8 cellular contexts compared by ENCODE assay signal in genomic region chr19:13774217-13775191, GRCh38. TPM values are rescaled to one million over a fixed set of nuclear protein-coding genes. Genes with fewer than 3 reads are reported as not detected.
DNase-seq lines count a peak whose midpoint lies in the region; ATAC-seq, FAIRE-seq and TF ChIP-seq lines count a peak whose summit lies in the region.

Gene C19orf53, plus strand, starts transcription at chr19:13774456. Its CDS starts 22 bp downstream, at chr19:13774478.

- FAIRE-seq in TTC549 (lab: Jason Lieb, UNC): peak; percentile 76

- 0% methylated on average over 47 to 61 of the region's 61 CpGs for WGBS in body of pancreas, 2 donors

- H3K4me3 ChIP-seq in body of pancreas: peak within 1 kb of the TSS; percentile 95 to 98

- H3K27ac ChIP-seq in 22Rv1: peak within 1 kb of the TSS; percentile 74
- peak within 1 kb of the TSS; percentile 43 to 90 (median 79) for H3K27ac ChIP-seq in body of pancreas

- peak; percentile 63 to 94 (median 93) for TF ChIP-seq POLR2A in body of pancreas (IDR thresholded peaks at IDR 0.05)

- H3K27me3 ChIP-seq in body of pancreas: no peaks in the 10 kb centered on the region

- intact Hi-C loops in body of pancreas (cut with DNase I): no loop called here
- intact Hi-C loops in sciatic nerve (cut with DNase I): loop anchor here (5.0 kb wide), 1 partner anchor 93 kb away; no protein-coding TSS in a partner anchor

- H3K4me1 ChIP-seq in body of pancreas: peaks cover 22% of the 10 kb centered on the region

- peak; percentile 80 for DNase-seq in NCI-H2107 treated with DMSO at 0.1 percent for 48 hours (lab: John Stamatoyannopoulos, UW; ENCODE audit: unreplicated experiment)
- peak; percentile 88 to 92 (median 91) for DNase-seq in body of pancreas
- peak; percentile 79 for DNase-seq in iPS DF 19.7 (ENCODE audit: low read depth, low spot score)
- peak; percentile 93 for DNase-seq in sciatic nerve (ENCODE audit: low spot score)

- TF ChIP-seq CTCF in 22Rv1 (IDR thresholded peaks at IDR 0.05) (no peak), body of pancreas (IDR thresholded peaks at IDR 0.05) (peak in 1 of 7 experiments; percentile 31)

- ATAC-seq in GM18520 (IDR thresholded peaks at IDR 0.05; ENCODE audit: unreplicated experiment) (peak; percentile 97), HG03064 (IDR thresholded peaks at IDR 0.05; ENCODE audit: low read depth, unreplicated experiment) (peak; percentile 81), body of pancreas (peak; percentile 98), sciatic nerve (peak; percentile 99)

- H3K9me3 ChIP-seq in body of pancreas: no peaks in the 10 kb centered on the region

- peaks cover 9 to 10% of the 10 kb centered on the region in 2 donors for H3K36me3 ChIP-seq in body of pancreas (replicated peaks in 1 of 2; ENCODE audit: insufficient read depth in 1 of 2, low read depth in 2 of 2)

RNA-seq across cellular contexts. Expression of gene C19orf53, which starts in this region (rescaled TPM):
- total RNA-seq in body of pancreas (100 to 1,000 TPM in 1 of 2 donors, 10 to 100 TPM in 1; 47.7 to 103 TPM), sciatic nerve (63.0 TPM)

Comparison
In these comparisons a context has a peak if more than half of its experiments do, and no peak if none do; other contexts are left out.
1. Peak in every context shown above with its lines: DNase-seq, ATAC-seq, H3K4me3 ChIP-seq and H3K27ac ChIP-seq.